8 cellular contexts compared by ENCODE assay signal in genomic region chrX:56248492-56248891, GRCh38. TPM values are rescaled to one million over a fixed set of nuclear protein-coding genes. Genes with fewer than 3 reads are reported as not detected.
DNase-seq lines count a peak whose midpoint lies in the region; ATAC-seq and TF ChIP-seq lines count a peak whose summit lies in the region.

No MANE protein-coding gene starts in this region.

- H3K27ac ChIP-seq in GM23248 (no peak overlapping the region), lower lobe of right lung (no peak overlapping the region)

- no peak for DNase-seq in GM06990 (ENCODE audit: extremely low read depth, insufficient read length)
- DNase-seq in GM23248 = peak; percentile 66
- peak; percentile 11 for DNase-seq in MV-4-11 (lab: John Stamatoyannopoulos, UW)
- DNase-seq in central memory CD4-positive, alpha-beta T cell = peak; percentile 45
- DNase-seq in lower lobe of right lung = peak; percentile 47
- DNase-seq in stimulated activated CD8-positive, alpha-beta memory T cell treated with anti-CD3 and anti-CD28 coated beads, Interleukin-7, amount 100 ng/mL, for 24 hours (ENCODE audit: low read depth) = peak; percentile 21
- no peak for DNase-seq in dedifferentiated amniotic fluid mesenchymal stem cell (ENCODE audit: extremely low spot score)

- peak; percentile 72 for TF ChIP-seq CTCF in GM06990 (IDR thresholded peaks at IDR 0.05; ENCODE audit: insufficient read depth, low read length, poor library complexity, severe bottlenecking)
- TF ChIP-seq CTCF in WI38 (IDR thresholded peaks at IDR 0.05; ENCODE audit: low read depth, low read length) = peak; percentile 46
- peak; percentile 58 for TF ChIP-seq CTCF in lower lobe of right lung (IDR thresholded peaks at IDR 0.05)

- in situ Hi-C loops in GM23248 (cut with MboI) = no loop called here

- intact Hi-C loops in lower lobe of right lung (cut with DNase I) = no loop called here

- H4K20me1 ChIP-seq in GM23248 (ENCODE audit: insufficient read depth) = no peaks in the 10 kb centered on the region

- no peaks in the 10 kb centered on the region for H3K9me2 ChIP-seq in GM23248 (ENCODE audit: insufficient read depth)

- no peak overlapping the region for H3K4me2 ChIP-seq in GM23248 (ENCODE audit: unreplicated experiment)

- H3K4me3 ChIP-seq in GM06990 (replicated peaks; ENCODE audit: low read depth, low read length) (no peak overlapping the region), GM23248 (no peak overlapping the region), WI38 (ENCODE audit: low read depth, low read length) (no peak overlapping the region), lower lobe of right lung (no peak overlapping the region)

- H3K79me2 ChIP-seq in GM23248 (ENCODE audit: insufficient read depth) = no peaks in the 10 kb centered on the region

- H2AFZ ChIP-seq in GM23248 = peak overlapping the region; percentile 65

- no peaks in the 10 kb centered on the region for H3K27me3 ChIP-seq in GM06990 (replicated peaks; ENCODE audit: control insufficient read depth, insufficient read depth, low read length)
- H3K27me3 ChIP-seq in GM23248 (replicated peaks; ENCODE audit: insufficient read depth) = no peaks in the 10 kb centered on the region
- H3K27me3 ChIP-seq in lower lobe of right lung (ENCODE audit: low read depth) = no peaks in the 10 kb centered on the region

- H3K9ac ChIP-seq in GM23248 = no peak overlapping the region

- H3K36me3 ChIP-seq in GM06990 (ENCODE audit: control insufficient read depth, insufficient read depth, low read length) (no peaks in the 10 kb centered on the region), GM23248 (ENCODE audit: low read depth) (no peaks in the 10 kb centered on the region), lower lobe of right lung (no peaks in the 10 kb centered on the region)

- H3K4me1 ChIP-seq in GM23248 (ENCODE audit: insufficient read depth) = no peaks in the 10 kb centered on the region
- no peaks in the 10 kb centered on the region for H3K4me1 ChIP-seq in lower lobe of right lung

- ATAC-seq in lower lobe of right lung = peak; percentile 75 to 83

- H3F3A ChIP-seq in GM23248 (ENCODE audit: insufficient read depth) = no peaks in the 10 kb centered on the region

- H3K9me3 ChIP-seq in GM23248 (ENCODE audit: low read depth) (no peaks in the 10 kb centered on the region), lower lobe of right lung (no peaks in the 10 kb centered on the region)

- WGBS in GM23248 (ENCODE audit: low coverage in 1 of 2, low lambda C conversion rate in 2 of 2, missing lambda C conversion rate in 2 of 2), 2 experiments = 0 to 3% methylated on average over 4 to 5 of the region's 5 CpGs

RNA-seq across cellular contexts. Expression of gene KLF8, which starts 16.3 kb away (rescaled TPM):
- total RNA-seq in GM23248 (2014; rRNA removed; shearing (Covaris generic)) = 1.7 and 3.4 TPM in 2 replicates
- polyA plus RNA-seq in GM23248 (2016; fragmentation: Nextera tagmentation; extraction: Ambion mirVana) = 1.2 and 1.8 TPM in 2 replicates
- 17.7 TPM for total RNA-seq in lower lobe of right lung

Comparison
In these comparisons a context has a peak if more than half of its experiments do, and no peak if none do; other contexts are left out.
1. DNase-seq: peak in GM23248 (single experiment), MV-4-11 (single experiment), central memory CD4-positive, alpha-beta T cell (single experiment), lower lobe of right lung (single experiment) and stimulated activated CD8-positive, alpha-beta memory T cell treated with anti-CD3 and anti-CD28 coated beads, Interleukin-7, amount 100 ng/mL, for 24 hours (single experiment); none in GM06990 (single experiment) and dedifferentiated amniotic fluid mesenchymal stem cell (single experiment).
2. Peak in every context shown above with its lines, with median percentiles within 50 percentile points of each other: CTCF ChIP-seq.